In genomic region chr3:69718832-69719231, GRCh38 we compare ENCODE assay signal across 18 cellular contexts. TPM values are rescaled to one million over a fixed set of nuclear protein-coding genes. Genes with fewer than 3 reads are reported as not detected.
DNase-seq lines count a peak whose midpoint lies in the region; ATAC-seq and TF ChIP-seq lines count a peak whose summit lies in the region.
"Had no signal": no experiment of that assay in that cellular context is flagged by ENCODE, and none has a peak within 500 bp of the region (broad histone marks: within the 10 kb centered on the region; RNA-seq: fewer than 3 reads in every experiment).

No MANE protein-coding gene starts in this region.

- ATAC-seq in WTC11 (peak; percentile 93), aorta (ENCODE audit: low FRiP score) (peak; percentile 17), GM19467 (IDR thresholded peaks at IDR 0.05; ENCODE audit: unreplicated experiment) (no peak)
- ATAC-seq in naive thymus-derived CD8-positive, alpha-beta T cell, result no peak
- ATAC-seq: GM12878 had no signal

- H3K4me3 ChIP-seq in mesenchymal stem cell (ENCODE audit: insufficient read depth in 1 of 2, low read depth in 1 of 2, low read length in 2 of 2) (no peak overlapping the region), aorta (ENCODE audit: low read length in 2 of 2) (no peak overlapping the region)
- H3K4me3 ChIP-seq: GM12878 had no signal

- intact Hi-C loops in aorta (cut with DNase I), result no loop called here

- no peak overlapping the region for H3K4me3 Mint-ChIP-seq in WTC11
- H3K4me3 Mint-ChIP-seq in naive thymus-derived CD8-positive, alpha-beta T cell, result no peak overlapping the region
- H3K4me3 Mint-ChIP-seq in activated naive CD4-positive, alpha-beta T cell treated with anti-CD3 and anti-CD28 coated beads, Interleukin-2, amount 10 ng/mL, durations not matched to agents 7 days and 5 days, result no peak overlapping the region
- H3K4me3 Mint-ChIP-seq: HFFc6 had no signal

- peaks cover 43% of the 10 kb centered on the region for H3K27me3 Mint-ChIP-seq in WTC11 (ENCODE audit: low read depth)
- H3K27me3 Mint-ChIP-seq in naive thymus-derived CD8-positive, alpha-beta T cell, result peaks cover 0 to 25% (median 9%) of the 10 kb centered on the region in 5 donors
- H3K27me3 Mint-ChIP-seq in activated naive CD4-positive, alpha-beta T cell treated with anti-CD3 and anti-CD28 coated beads, Interleukin-2, amount 10 ng/mL, durations not matched to agents 7 days and 5 days, result no peaks in the 10 kb centered on the region

- H3K27ac ChIP-seq in mesenchymal stem cell (ENCODE audit: low read length, poor library complexity, severe bottlenecking), result no peak overlapping the region
- H3K27ac ChIP-seq in aorta (ENCODE audit: low read depth in 1 of 2, low read length in 2 of 2), result no peak overlapping the region
- H3K27ac ChIP-seq: 22Rv1 had no signal

- H2AFZ ChIP-seq in mesenchymal stem cell (ENCODE audit: low read depth, low read length), result no peak overlapping the region

- 76% methylated on average over 4 of the region's 4 CpGs for WGBS in mesenchymal stem cell
- WGBS in aorta, 2 donors, result 73 to 78% methylated on average over 4 of the region's 4 CpGs

- peak; percentile 12 for DNase-seq in DMS 273 (lab: John Stamatoyannopoulos, UW; ENCODE audit: unreplicated experiment)
- no peak for DNase-seq in DMS 273 treated with DMSO at 0.1 percent for 48 hours (lab: John Stamatoyannopoulos, UW)
- peak; percentile 21 for DNase-seq in WTC11 (ENCODE audit: low spot score)
- DNase-seq in mesenchymal stem cell, result no peak
- DNase-seq in aorta, result no peak
- no peak for DNase-seq in naive thymus-derived CD8-positive, alpha-beta T cell
- no peak for DNase-seq in activated naive CD4-positive, alpha-beta T cell treated with anti-CD3 and anti-CD28 coated beads, Interleukin-2, amount 10 ng/mL, durations not matched to agents 7 days and 5 days
- DNase-seq: C1 segment of cervical spinal cord, DMS53, HFFc6, NCI-H1105 treated with DMSO at 0.1 percent for 48 hours, NCI-H187, NCI-H446, NCI-H748 treated with DMSO at 0.1 percent for 48 hours, SHP77 had no signal

- CTCF ChIA-PET in WTC11 (lab: Charles Lee), result interaction anchor here (0.8 to 2.0 kb wide), 2 partner anchors 20 to 44 kb away, joined by 5 read pairs; partner anchors contain the start of gene MITF
- CTCF ChIA-PET in activated naive CD4-positive, alpha-beta T cell treated with anti-CD3 and anti-CD28 coated beads, Interleukin-2, amount 10 ng/mL, durations not matched to agents 7 days and 5 days (lab: Charles Lee), result no interaction called here

- no peak overlapping the region for H2BK15ac ChIP-seq in mesenchymal stem cell (ENCODE audit: low read depth, poor library complexity, severe bottlenecking)

- no peaks in the 10 kb centered on the region for H3K36me3 ChIP-seq in mesenchymal stem cell (ENCODE audit: control insufficient read depth in 1 of 2, insufficient read depth in 2 of 2, low read depth in 1 of 2, low read length in 2 of 2)
- H3K36me3 ChIP-seq in aorta (ENCODE audit: control insufficient read depth in 1 of 2, insufficient read depth in 2 of 2, low read length in 1 of 2), result no peaks in the 10 kb centered on the region

- no peaks in the 10 kb centered on the region for H3K36me3 Mint-ChIP-seq in WTC11
- H3K36me3 Mint-ChIP-seq in naive thymus-derived CD8-positive, alpha-beta T cell, result no peaks in the 10 kb centered on the region
- H3K36me3 Mint-ChIP-seq in activated naive CD4-positive, alpha-beta T cell treated with anti-CD3 and anti-CD28 coated beads, Interleukin-2, amount 10 ng/mL, durations not matched to agents 7 days and 5 days, result no peaks in the 10 kb centered on the region

- H3K9me3 Mint-ChIP-seq in WTC11, result no peaks in the 10 kb centered on the region
- H3K9me3 Mint-ChIP-seq in naive thymus-derived CD8-positive, alpha-beta T cell, result peaks cover 0 to 2% (median 0%) of the 10 kb centered on the region in 9 donors
- H3K9me3 Mint-ChIP-seq in activated naive CD4-positive, alpha-beta T cell treated with anti-CD3 and anti-CD28 coated beads, Interleukin-2, amount 10 ng/mL, durations not matched to agents 7 days and 5 days, result no peaks in the 10 kb centered on the region
- H3K9me3 Mint-ChIP-seq: HFFc6 had no signal

- peaks cover 18% of the 10 kb centered on the region for H3K4me1 Mint-ChIP-seq in WTC11
- H3K4me1 Mint-ChIP-seq in naive thymus-derived CD8-positive, alpha-beta T cell, result no peaks in the 10 kb centered on the region
- no peaks in the 10 kb centered on the region for H3K4me1 Mint-ChIP-seq in activated naive CD4-positive, alpha-beta T cell treated with anti-CD3 and anti-CD28 coated beads, Interleukin-2, amount 10 ng/mL, durations not matched to agents 7 days and 5 days

- H4K8ac ChIP-seq in mesenchymal stem cell (ENCODE audit: low read length), result no peak overlapping the region

- H3K27ac Mint-ChIP-seq in WTC11, result no peak overlapping the region
- H3K27ac Mint-ChIP-seq in naive thymus-derived CD8-positive, alpha-beta T cell, result no peak overlapping the region
- no peak overlapping the region for H3K27ac Mint-ChIP-seq in activated naive CD4-positive, alpha-beta T cell treated with anti-CD3 and anti-CD28 coated beads, Interleukin-2, amount 10 ng/mL, durations not matched to agents 7 days and 5 days
- H3K27ac Mint-ChIP-seq: HFFc6 had no signal

- H2BK12ac ChIP-seq in mesenchymal stem cell (ENCODE audit: low read length in 2 of 2), result no peak overlapping the region

- no peaks in the 10 kb centered on the region for H3K9me3 ChIP-seq in mesenchymal stem cell (ENCODE audit: control insufficient read depth, low read length)
- H3K9me3 ChIP-seq in aorta (ENCODE audit: control insufficient read depth, low read length), result no peaks in the 10 kb centered on the region

- H2BK5ac ChIP-seq in mesenchymal stem cell (ENCODE audit: low read depth, low read length, poor library complexity, severe bottlenecking), result no peak overlapping the region

- no peaks in the 10 kb centered on the region for H3K27me3 ChIP-seq in mesenchymal stem cell (ENCODE audit: control insufficient read depth in 1 of 2, insufficient read depth in 1 of 2, low read length in 2 of 2)
- no peaks in the 10 kb centered on the region for H3K27me3 ChIP-seq in aorta (ENCODE audit: control insufficient read depth in 1 of 2, insufficient read depth in 2 of 2, low read length in 1 of 2)

- no peaks in the 10 kb centered on the region for H3K79me1 ChIP-seq in mesenchymal stem cell (replicated peaks; ENCODE audit: low read length, poor library complexity, severe bottlenecking)

- H3K18ac ChIP-seq in mesenchymal stem cell (ENCODE audit: low read depth in 1 of 2, low read length in 2 of 2), result peak overlapping the region in 1 of 2 experiments; percentile 11

- H3K9ac ChIP-seq in mesenchymal stem cell (ENCODE audit: low read length), result peak overlapping the region; percentile 22

- H3K4me2 ChIP-seq in mesenchymal stem cell (ENCODE audit: low read length, poor library complexity, severe bottlenecking), result no peak overlapping the region

- H2BK120ac ChIP-seq in mesenchymal stem cell (ENCODE audit: low read depth, low read length), result no peak overlapping the region

- H3K4me1 ChIP-seq in mesenchymal stem cell (ENCODE audit: control insufficient read depth, insufficient read depth, low read depth, low read length), result peaks cover 2% of the 10 kb centered on the region
- no peaks in the 10 kb centered on the region for H3K4me1 ChIP-seq in aorta (ENCODE audit: control insufficient read depth in 1 of 2, insufficient read depth in 2 of 2, low read length in 2 of 2)

- no peak overlapping the region for H3K14ac ChIP-seq in mesenchymal stem cell (ENCODE audit: low read length in 2 of 2)

- no peak for TF ChIP-seq CTCF in WTC11 (IDR thresholded peaks at IDR 0.05)

- no peak overlapping the region for H4K91ac ChIP-seq in mesenchymal stem cell (ENCODE audit: low read length)

- peak overlapping the region; percentile 67 for H2AK5ac ChIP-seq in mesenchymal stem cell (ENCODE audit: low read length, severe bottlenecking)

- no peak overlapping the region for H3K4ac ChIP-seq in mesenchymal stem cell (ENCODE audit: low read depth in 1 of 2, low read length in 2 of 2)

- no peak overlapping the region for H3K23ac ChIP-seq in mesenchymal stem cell (ENCODE audit: low read length in 2 of 2)

- POLR2A ChIA-PET in WTC11 (lab: Charles Lee), result interaction anchor here (1.9 kb wide), 1 partner anchor 20 kb away, joined by 7 read pairs; the partner anchor contains the start of gene MITF
- POLR2A ChIA-PET in naive thymus-derived CD8-positive, alpha-beta T cell (lab: Charles Lee), result no interaction called here

TF ChIP-seq in WTC11, 78 proteins besides CTCF, POLR2A, EP300 and RAD21:
- 0 out of 2 replicates have a peak, but pooled peaks have one; percentile 33 for TF ChIP-seq ZNF121 (CRISPR knock-in tag; IDR thresholded peaks at IDR 0.05)
- no peak for TF ChIP-seq TEAD1 (CRISPR knock-in tag; IDR thresholded peaks at IDR 0.05)
- TF ChIP-seq CREB1 (CRISPR knock-in tag; IDR thresholded peaks at IDR 0.05), result no peak
TF ChIP-seq in WTC11: peak in this region for 1.

RNA-seq across cellular contexts. Expression of gene MITF, which starts 20.4 kb away (rescaled TPM):
- total RNA-seq in WTC11 (2021), result 0.44 to 1.3 TPM (median 1.3 TPM) in 3 replicates
- polyA plus RNA-seq in mesenchymal stem cell (2013, experiment 1 of 2), result 20.7 TPM
- 20.9 TPM for polyA plus RNA-seq in mesenchymal stem cell (2013, experiment 2 of 2)
- 10 to 100 TPM; 28.4 to 30.5 TPM for total RNA-seq in aorta
- polyA plus RNA-seq in aorta, result 1 to 10 TPM; 4.1 to 6.5 TPM
- under 1 TPM; 0.23 to 0.33 TPM for total RNA-seq in naive thymus-derived CD8-positive, alpha-beta T cell
- not detected for polyA plus RNA-seq in naive thymus-derived CD8-positive, alpha-beta T cell

Comparison
In these comparisons a context has a peak if more than half of its experiments do, and no peak if none do; other contexts are left out.
1. DNase-seq: peak in DMS 273 (single experiment) and WTC11 (single experiment); none in DMS 273 treated with DMSO at 0.1 percent for 48 hours (single experiment), mesenchymal stem cell (single experiment), aorta (0 of 2), naive thymus-derived CD8-positive, alpha-beta T cell (0 of 10) and activated naive CD4-positive, alpha-beta T cell treated with anti-CD3 and anti-CD28 coated beads, Interleukin-2, amount 10 ng/mL, durations not matched to agents 7 days and 5 days (single experiment).
2. ATAC-seq: peak in WTC11 (single experiment) and aorta (single experiment); none in GM19467 (single experiment) and naive thymus-derived CD8-positive, alpha-beta T cell (0 of 2).
3. RNA of gene MITF, which starts 20.4 kb away (total RNA-seq): 28.4 to 30.5 TPM in aorta; 0.44 to 1.3 TPM in WTC11 and 0.23 to 0.33 TPM in naive thymus-derived CD8-positive, alpha-beta T cell; every median in the first group is over 10 times any median in the second.